Comparison of ENCODE assay signal across 1 cellular context in the genomic region with DNA sequence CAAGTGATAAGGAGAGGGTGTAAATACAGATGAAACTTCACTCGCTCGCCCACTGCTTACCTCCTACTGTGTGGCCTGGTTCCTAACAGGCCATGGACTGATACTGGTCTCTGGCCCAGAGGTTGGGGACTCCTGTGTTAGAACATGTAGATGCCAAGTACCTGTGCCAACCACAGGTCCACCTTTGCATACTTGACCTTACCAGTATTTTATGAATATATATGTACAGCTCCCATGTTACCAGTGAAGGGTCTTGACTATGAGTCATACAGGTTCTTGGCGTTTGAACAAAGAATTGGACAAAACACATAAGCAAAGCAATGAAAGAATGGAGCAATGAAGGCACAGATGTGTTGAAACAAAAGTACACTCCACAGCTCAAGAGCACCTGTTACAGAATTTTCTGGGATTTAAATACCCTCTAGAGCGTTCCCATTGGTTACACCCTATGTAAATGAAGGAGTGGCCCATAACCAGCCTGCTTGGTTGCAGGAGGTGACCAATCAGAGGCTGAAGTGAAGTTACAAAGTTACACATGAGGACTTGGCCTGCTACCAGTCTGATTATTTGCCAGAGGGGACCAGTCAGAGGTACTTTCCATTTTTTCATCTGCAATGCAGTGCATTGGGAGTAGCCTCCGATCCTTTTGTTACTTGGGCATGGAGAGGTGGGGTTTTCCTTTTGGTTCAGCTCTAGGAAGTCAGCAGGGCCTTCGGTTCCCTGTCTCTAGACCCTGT.
TF ChIP-seq lines count a peak whose summit lies in the region.

No MANE protein-coding gene starts in this region.

TF ChIP-seq in GM12878, 131 proteins besides CTCF, POLR2A, EP300 and RAD21:
- TF ChIP-seq, protein P1, sequence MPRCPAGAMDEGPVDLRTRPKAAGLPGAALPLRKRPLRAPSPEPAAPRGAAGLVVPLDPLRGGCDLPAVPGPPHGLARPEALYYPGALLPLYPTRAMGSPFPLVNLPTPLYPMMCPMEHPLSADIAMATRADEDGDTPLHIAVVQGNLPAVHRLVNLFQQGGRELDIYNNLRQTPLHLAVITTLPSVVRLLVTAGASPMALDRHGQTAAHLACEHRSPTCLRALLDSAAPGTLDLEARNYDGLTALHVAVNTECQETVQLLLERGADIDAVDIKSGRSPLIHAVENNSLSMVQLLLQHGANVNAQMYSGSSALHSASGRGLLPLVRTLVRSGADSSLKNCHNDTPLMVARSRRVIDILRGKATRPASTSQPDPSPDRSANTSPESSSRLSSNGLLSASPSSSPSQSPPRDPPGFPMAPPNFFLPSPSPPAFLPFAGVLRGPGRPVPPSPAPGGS (IDR thresholded peaks at IDR 0.05; ENCODE audit: borderline replicate concordance, insufficient read depth, low read depth, low read length, poor library complexity, severe bottlenecking): no peak
- no peak for TF ChIP-seq ATF3 (IDR thresholded peaks at IDR 0.05; ENCODE audit: borderline replicate concordance, extremely low read depth, low read depth, low read length)
- no peak for TF ChIP-seq POU2F2 (IDR thresholded peaks at IDR 0.05; ENCODE audit: borderline replicate concordance, low read depth, low read length)
- TF ChIP-seq SMC3 (IDR thresholded peaks at IDR 0.05; ENCODE audit: borderline replicate concordance, low read length): no peak
